In the genomic region with DNA sequence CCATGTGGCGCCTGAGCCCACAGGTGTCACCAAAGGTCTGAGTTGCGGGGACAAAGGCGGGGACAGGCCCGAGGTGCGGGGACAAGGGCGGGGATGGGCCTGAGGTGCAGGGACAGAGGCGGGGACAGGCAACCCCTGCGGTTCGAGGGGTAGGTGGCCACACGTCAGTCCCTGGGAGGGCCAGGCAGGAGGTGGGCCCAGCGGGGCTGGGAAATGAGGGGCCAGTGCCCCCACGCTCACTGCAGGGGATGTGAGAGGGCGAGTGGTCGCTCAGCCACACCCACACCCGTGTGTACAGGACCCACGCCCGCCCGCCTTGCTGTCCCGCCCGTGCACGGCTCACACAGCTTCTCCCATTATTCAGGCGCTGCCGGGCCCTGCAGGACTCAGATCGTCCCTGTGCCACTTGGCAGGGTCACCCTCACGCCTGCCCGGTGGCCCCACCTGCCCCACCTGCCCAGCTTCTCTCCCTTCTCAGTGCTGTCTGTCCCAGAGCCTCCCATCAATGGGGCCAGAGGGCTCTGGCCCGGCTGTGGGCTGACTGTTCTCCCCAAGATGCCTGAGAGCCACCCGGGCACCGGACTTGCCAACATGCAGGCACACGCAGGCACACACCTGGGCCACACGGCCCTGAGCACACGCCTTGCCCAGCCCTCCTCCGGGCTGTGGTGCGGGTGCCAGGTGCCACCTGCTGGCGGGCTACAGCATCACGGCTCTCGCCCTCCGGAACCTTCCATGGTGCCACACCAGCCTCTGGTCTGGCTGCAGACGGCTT, we compare ENCODE assay signal across 1 cellular context.
TF ChIP-seq lines count a peak whose summit lies in the region.

No MANE protein-coding gene starts in this region.

TF ChIP-seq in HepG2, 621 proteins besides CTCF, POLR2A, EP300 and RAD21 (continued from another document and continues in another):
- TF ChIP-seq, protein P1, sequence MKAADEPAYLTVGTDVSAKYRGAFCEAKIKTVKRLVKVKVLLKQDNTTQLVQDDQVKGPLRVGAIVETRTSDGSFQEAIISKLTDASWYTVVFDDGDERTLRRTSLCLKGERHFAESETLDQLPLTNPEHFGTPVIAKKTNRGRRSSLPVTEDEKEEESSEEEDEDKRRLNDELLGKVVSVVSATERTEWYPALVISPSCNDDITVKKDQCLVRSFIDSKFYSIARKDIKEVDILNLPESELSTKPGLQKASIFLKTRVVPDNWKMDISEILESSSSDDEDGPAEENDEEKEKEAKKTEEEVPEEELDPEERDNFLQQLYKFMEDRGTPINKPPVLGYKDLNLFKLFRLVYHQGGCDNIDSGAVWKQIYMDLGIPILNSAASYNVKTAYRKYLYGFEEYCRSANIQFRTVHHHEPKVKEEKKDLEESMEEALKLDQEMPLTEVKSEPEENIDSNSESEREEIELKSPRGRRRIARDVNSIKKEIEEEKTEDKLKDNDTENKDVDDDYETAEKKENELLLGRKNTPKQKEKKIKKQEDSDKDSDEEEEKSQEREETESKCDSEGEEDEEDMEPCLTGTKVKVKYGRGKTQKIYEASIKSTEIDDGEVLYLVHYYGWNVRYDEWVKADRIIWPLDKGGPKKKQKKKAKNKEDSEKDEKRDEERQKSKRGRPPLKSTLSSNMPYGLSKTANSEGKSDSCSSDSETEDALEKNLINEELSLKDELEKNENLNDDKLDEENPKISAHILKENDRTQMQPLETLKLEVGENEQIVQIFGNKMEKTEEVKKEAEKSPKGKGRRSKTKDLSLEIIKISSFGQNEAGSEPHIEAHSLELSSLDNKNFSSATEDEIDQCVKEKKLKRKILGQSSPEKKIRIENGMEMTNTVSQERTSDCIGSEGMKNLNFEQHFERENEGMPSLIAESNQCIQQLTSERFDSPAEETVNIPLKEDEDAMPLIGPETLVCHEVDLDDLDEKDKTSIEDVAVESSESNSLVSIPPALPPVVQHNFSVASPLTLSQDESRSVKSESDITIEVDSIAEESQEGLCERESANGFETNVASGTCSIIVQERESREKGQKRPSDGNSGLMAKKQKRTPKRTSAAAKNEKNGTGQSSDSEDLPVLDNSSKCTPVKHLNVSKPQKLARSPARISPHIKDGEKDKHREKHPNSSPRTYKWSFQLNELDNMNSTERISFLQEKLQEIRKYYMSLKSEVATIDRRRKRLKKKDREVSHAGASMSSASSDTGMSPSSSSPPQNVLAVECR (CRISPR knock-in tag; IDR thresholded peaks at IDR 0.05; ENCODE audit: borderline replicate concordance): no peak; the same call in 1 of the 2 replicates
- TF ChIP-seq SAP130 (CRISPR knock-in tag; IDR thresholded peaks at IDR 0.05; ENCODE audit: low read depth) (0 out of 2 replicates have a peak, but pooled peaks have one; percentile 22), TCF7 (IDR thresholded peaks at IDR 0.05; ENCODE audit: low read depth) (no peak), PCBP1 (IDR thresholded peaks at IDR 0.05; ENCODE audit: borderline replicate concordance, low read depth, low read length) (peak; percentile 6; the same call in 1 of the 2 replicates), ZNF451 (CRISPR knock-in tag; IDR thresholded peaks at IDR 0.05) (0 out of 2 replicates have a peak, but pooled peaks have one; percentile 58), MAZ (IDR thresholded peaks at IDR 0.05; ENCODE audit: borderline replicate concordance, low read depth, low read length) (no peak), MAZ (CRISPR knock-in tag; IDR thresholded peaks at IDR 0.05; ENCODE audit: low read depth) (0 out of 2 replicates have a peak, but pooled peaks have one; percentile 39), HDAC1 (CRISPR knock-in tag; IDR thresholded peaks at IDR 0.05) (peak; percentile 64; the same call in 1 of the 2 replicates), NONO (IDR thresholded peaks at IDR 0.05) (no peak), NONO (CRISPR knock-in tag; conservative IDR thresholded peaks at IDR 0.05) (0 out of 2 replicates have a peak, but pooled peaks have one; percentile 33), SP5 (CRISPR knock-in tag; IDR thresholded peaks at IDR 0.05; ENCODE audit: borderline replicate concordance, low read depth) (no peak), ZSCAN12 (CRISPR knock-in tag; IDR thresholded peaks at IDR 0.05) (no peak), ZNF441 (CRISPR knock-in tag; IDR thresholded peaks at IDR 0.05; ENCODE audit: borderline replicate concordance) (no peak), MAF1 (CRISPR knock-in tag; IDR thresholded peaks at IDR 0.05; ENCODE audit: borderline replicate concordance) (no peak), SRSF1 (optimal IDR thresholded peaks at IDR 0.05; ENCODE audit: low read depth, low read length) (no peak), ZFYVE20 (CRISPR knock-in tag; IDR thresholded peaks at IDR 0.05; ENCODE audit: borderline replicate concordance, low read depth) (no peak), KMT2A (CRISPR knock-in tag; IDR thresholded peaks at IDR 0.05) (no peak), SRSF4 (IDR thresholded peaks at IDR 0.05; ENCODE audit: low read depth, low read length, poor library complexity, severe bottlenecking) (no peak), ZNF3 (CRISPR knock-in tag; IDR thresholded peaks at IDR 0.05) (no peak), MED8 (CRISPR knock-in tag; IDR thresholded peaks at IDR 0.05; ENCODE audit: insufficient replicate concordance) (no peak), ZNF562 (CRISPR knock-in tag; IDR thresholded peaks at IDR 0.05; ENCODE audit: borderline replicate concordance) (no peak), ZMYM2 (CRISPR knock-in tag; IDR thresholded peaks at IDR 0.05) (no peak)
- TF ChIP-seq, protein P2, sequence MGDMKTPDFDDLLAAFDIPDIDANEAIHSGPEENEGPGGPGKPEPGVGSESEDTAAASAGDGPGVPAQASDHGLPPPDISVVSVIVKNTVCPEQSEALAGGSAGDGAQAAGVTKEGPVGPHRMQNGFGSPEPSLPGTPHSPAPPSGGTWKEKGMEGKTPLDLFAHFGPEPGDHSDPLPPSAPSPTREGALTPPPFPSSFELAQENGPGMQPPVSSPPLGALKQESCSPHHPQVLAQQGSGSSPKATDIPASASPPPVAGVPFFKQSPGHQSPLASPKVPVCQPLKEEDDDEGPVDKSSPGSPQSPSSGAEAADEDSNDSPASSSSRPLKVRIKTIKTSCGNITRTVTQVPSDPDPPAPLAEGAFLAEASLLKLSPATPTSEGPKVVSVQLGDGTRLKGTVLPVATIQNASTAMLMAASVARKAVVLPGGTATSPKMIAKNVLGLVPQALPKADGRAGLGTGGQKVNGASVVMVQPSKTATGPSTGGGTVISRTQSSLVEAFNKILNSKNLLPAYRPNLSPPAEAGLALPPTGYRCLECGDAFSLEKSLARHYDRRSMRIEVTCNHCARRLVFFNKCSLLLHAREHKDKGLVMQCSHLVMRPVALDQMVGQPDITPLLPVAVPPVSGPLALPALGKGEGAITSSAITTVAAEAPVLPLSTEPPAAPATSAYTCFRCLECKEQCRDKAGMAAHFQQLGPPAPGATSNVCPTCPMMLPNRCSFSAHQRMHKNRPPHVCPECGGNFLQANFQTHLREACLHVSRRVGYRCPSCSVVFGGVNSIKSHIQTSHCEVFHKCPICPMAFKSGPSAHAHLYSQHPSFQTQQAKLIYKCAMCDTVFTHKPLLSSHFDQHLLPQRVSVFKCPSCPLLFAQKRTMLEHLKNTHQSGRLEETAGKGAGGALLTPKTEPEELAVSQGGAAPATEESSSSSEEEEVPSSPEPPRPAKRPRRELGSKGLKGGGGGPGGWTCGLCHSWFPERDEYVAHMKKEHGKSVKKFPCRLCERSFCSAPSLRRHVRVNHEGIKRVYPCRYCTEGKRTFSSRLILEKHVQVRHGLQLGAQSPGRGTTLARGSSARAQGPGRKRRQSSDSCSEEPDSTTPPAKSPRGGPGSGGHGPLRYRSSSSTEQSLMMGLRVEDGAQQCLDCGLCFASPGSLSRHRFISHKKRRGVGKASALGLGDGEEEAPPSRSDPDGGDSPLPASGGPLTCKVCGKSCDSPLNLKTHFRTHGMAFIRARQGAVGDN (CRISPR knock-in tag; IDR thresholded peaks at IDR 0.05): peak; percentile 75
- TF ChIP-seq, protein P3, sequence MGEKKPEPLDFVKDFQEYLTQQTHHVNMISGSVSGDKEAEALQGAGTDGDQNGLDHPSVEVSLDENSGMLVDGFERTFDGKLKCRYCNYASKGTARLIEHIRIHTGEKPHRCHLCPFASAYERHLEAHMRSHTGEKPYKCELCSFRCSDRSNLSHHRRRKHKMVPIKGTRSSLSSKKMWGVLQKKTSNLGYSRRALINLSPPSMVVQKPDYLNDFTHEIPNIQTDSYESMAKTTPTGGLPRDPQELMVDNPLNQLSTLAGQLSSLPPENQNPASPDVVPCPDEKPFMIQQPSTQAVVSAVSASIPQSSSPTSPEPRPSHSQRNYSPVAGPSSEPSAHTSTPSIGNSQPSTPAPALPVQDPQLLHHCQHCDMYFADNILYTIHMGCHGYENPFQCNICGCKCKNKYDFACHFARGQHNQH (CRISPR knock-in tag; IDR thresholded peaks at IDR 0.05): no peak; the same call in 1 of the 2 replicates
- TF ChIP-seq, protein P4, sequence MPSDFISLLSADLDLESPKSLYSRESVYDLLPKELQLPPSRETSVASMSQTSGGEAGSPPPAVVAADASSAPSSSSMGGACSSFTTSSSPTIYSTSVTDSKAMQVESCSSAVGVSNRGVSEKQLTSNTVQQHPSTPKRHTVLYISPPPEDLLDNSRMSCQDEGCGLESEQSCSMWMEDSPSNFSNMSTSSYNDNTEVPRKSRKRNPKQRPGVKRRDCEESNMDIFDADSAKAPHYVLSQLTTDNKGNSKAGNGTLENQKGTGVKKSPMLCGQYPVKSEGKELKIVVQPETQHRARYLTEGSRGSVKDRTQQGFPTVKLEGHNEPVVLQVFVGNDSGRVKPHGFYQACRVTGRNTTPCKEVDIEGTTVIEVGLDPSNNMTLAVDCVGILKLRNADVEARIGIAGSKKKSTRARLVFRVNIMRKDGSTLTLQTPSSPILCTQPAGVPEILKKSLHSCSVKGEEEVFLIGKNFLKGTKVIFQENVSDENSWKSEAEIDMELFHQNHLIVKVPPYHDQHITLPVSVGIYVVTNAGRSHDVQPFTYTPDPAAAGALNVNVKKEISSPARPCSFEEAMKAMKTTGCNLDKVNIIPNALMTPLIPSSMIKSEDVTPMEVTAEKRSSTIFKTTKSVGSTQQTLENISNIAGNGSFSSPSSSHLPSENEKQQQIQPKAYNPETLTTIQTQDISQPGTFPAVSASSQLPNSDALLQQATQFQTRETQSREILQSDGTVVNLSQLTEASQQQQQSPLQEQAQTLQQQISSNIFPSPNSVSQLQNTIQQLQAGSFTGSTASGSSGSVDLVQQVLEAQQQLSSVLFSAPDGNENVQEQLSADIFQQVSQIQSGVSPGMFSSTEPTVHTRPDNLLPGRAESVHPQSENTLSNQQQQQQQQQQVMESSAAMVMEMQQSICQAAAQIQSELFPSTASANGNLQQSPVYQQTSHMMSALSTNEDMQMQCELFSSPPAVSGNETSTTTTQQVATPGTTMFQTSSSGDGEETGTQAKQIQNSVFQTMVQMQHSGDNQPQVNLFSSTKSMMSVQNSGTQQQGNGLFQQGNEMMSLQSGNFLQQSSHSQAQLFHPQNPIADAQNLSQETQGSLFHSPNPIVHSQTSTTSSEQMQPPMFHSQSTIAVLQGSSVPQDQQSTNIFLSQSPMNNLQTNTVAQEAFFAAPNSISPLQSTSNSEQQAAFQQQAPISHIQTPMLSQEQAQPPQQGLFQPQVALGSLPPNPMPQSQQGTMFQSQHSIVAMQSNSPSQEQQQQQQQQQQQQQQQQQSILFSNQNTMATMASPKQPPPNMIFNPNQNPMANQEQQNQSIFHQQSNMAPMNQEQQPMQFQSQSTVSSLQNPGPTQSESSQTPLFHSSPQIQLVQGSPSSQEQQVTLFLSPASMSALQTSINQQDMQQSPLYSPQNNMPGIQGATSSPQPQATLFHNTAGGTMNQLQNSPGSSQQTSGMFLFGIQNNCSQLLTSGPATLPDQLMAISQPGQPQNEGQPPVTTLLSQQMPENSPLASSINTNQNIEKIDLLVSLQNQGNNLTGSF (CRISPR knock-in tag; IDR thresholded peaks at IDR 0.05): no peak
- TF ChIP-seq, protein P5, sequence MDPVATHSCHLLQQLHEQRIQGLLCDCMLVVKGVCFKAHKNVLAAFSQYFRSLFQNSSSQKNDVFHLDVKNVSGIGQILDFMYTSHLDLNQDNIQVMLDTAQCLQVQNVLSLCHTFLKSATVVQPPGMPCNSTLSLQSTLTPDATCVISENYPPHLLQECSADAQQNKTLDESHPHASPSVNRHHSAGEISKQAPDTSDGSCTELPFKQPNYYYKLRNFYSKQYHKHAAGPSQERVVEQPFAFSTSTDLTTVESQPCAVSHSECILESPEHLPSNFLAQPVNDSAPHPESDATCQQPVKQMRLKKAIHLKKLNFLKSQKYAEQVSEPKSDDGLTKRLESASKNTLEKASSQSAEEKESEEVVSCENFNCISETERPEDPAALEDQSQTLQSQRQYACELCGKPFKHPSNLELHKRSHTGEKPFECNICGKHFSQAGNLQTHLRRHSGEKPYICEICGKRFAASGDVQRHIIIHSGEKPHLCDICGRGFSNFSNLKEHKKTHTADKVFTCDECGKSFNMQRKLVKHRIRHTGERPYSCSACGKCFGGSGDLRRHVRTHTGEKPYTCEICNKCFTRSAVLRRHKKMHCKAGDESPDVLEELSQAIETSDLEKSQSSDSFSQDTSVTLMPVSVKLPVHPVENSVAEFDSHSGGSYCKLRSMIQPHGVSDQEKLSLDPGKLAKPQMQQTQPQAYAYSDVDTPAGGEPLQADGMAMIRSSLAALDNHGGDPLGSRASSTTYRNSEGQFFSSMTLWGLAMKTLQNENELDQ (CRISPR knock-in tag; IDR thresholded peaks at IDR 0.05; ENCODE audit: borderline replicate concordance): no peak
- TF ChIP-seq, protein P6, sequence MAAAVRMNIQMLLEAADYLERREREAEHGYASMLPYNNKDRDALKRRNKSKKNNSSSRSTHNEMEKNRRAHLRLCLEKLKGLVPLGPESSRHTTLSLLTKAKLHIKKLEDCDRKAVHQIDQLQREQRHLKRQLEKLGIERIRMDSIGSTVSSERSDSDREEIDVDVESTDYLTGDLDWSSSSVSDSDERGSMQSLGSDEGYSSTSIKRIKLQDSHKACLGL (CRISPR knock-in tag; IDR thresholded peaks at IDR 0.05): peak; percentile 66; the same call in 1 of the 2 replicates
- TF ChIP-seq, protein P7, sequence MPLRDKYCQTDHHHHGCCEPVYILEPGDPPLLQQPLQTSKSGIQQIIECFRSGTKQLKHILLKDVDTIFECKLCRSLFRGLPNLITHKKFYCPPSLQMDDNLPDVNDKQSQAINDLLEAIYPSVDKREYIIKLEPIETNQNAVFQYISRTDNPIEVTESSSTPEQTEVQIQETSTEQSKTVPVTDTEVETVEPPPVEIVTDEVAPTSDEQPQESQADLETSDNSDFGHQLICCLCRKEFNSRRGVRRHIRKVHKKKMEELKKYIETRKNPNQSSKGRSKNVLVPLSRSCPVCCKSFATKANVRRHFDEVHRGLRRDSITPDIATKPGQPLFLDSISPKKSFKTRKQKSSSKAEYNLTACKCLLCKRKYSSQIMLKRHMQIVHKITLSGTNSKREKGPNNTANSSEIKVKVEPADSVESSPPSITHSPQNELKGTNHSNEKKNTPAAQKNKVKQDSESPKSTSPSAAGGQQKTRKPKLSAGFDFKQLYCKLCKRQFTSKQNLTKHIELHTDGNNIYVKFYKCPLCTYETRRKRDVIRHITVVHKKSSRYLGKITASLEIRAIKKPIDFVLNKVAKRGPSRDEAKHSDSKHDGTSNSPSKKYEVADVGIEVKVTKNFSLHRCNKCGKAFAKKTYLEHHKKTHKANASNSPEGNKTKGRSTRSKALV (CRISPR knock-in tag; IDR thresholded peaks at IDR 0.05): no peak
